Comparison of ENCODE assay signal across 19 cellular contexts in genomic region chr1:42837742-42838141, GRCh38. TPM values are rescaled to one million over a fixed set of nuclear protein-coding genes. Genes with fewer than 3 reads are reported as not detected.
"Had no signal": no experiment of that assay in that cellular context is flagged by ENCODE, and none has a peak within 500 bp of the region (broad histone marks: within the 10 kb centered on the region; RNA-seq: fewer than 3 reads in every experiment).

No MANE protein-coding gene starts in this region.

- H3K9me3 ChIP-seq: esophagus muscularis mucosa, gastroesophageal sphincter, heart left ventricle, neutrophil, pancreas, thoracic aorta had no signal

- H3K27ac ChIP-seq: esophagus muscularis mucosa, gastroesophageal sphincter, neutrophil had no signal

- ATAC-seq: gastroesophageal sphincter, natural killer cell had no signal

- H3K4me1 ChIP-seq: esophagus muscularis mucosa, gastroesophageal sphincter, pancreas had no signal

- DNase-seq: activated CD4-positive, alpha-beta T cell treated with anti-CD3 and anti-CD28 coated beads, Interleukin-2, amount 50 U/mL, for 1 hour; activated CD4-positive, CD25-positive, alpha-beta regulatory T cell treated with anti-CD3 and anti-CD28 coated beads, Interleukin-2, amount 50 U/mL, for 72 hours; activated CD8-positive, alpha-beta memory T cell treated with anti-CD3 and anti-CD28 coated beads, Interleukin-2, amount 50 U/mL, for 4 hours; activated effector memory CD4-positive, alpha-beta T cell treated with anti-CD3 and anti-CD28 coated beads, Interleukin-2, amount 50 U/mL, for 16 hours; activated naive CD4-positive, alpha-beta T cell treated with anti-CD3 and anti-CD28 coated beads, Interleukin-2, amount 50 U/mL, for 16 hours; activated T-cell treated with anti-CD3 and anti-CD28 coated beads, Interleukin-2, amount 50 U/mL, for 48 hours; cortex of kidney; effector CD8-positive, alpha-beta T cell; heart left ventricle; kidney; mesendoderm; natural killer cell; pancreas; retina had no signal

- H3K36me3 ChIP-seq: pancreas, thoracic aorta had no signal

- H3K4me3 ChIP-seq: esophagus muscularis mucosa, gastroesophageal sphincter, heart left ventricle, pancreas, thoracic aorta had no signal

- H3K27me3 ChIP-seq: esophagus muscularis mucosa, gastroesophageal sphincter, heart left ventricle, neutrophil, pancreas had no signal

RNA-seq across cellular contexts. Expression of gene TMEM269, which starts 53.0 kb away (rescaled TPM):
- total RNA-seq: endothelial cell of umbilical vein had no signal
